Comparison of ENCODE assay signal across 20 cellular contexts in the genomic region with DNA sequence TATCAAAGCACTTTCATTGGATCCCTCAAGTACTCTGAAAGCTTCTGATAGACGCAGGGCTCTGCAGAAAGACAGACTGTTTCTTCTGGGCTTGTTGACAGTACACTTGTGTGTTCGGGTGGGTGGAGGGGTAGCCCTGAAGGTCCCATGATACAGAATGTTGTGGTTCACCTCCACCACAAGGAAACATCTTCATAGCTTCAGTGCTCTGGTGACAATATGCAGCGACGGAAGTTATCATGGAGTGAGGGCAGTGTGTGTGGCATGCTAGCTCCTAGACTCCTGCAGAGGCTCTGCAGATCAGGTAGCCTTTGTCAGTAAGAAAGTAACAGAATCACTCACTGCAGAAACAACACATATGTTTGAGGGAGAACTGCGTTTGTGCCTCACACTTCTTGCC.
A peak's percentile ranks its signal among the peaks of the same experiment; 100 is the strongest.
DNase-seq lines count a peak whose midpoint lies in the region; ATAC-seq and TF ChIP-seq lines count a peak whose summit lies in the region.
"Had no signal": no experiment of that assay in that cellular context is flagged by ENCODE, and none has a peak within 500 bp of the region (broad histone marks: within the 10 kb centered on the region; RNA-seq: fewer than 3 reads in every experiment).

No MANE protein-coding gene starts in this region.

- peak overlapping the region; percentile 13 for H3K4me3 Mint-ChIP-seq in neural crest cell
- H3K4me3 Mint-ChIP-seq in CD8-positive, alpha-beta memory T cell: no peak overlapping the region
- H3K4me3 Mint-ChIP-seq: CD14-positive monocyte had no signal

- POLR2A ChIA-PET in CD8-positive, alpha-beta memory T cell (lab: Charles Lee): no interaction called here

- H3K27ac ChIP-seq in heart left ventricle (peak overlapping the region in 7 of 12 donors; percentile 8 to 43 (median 33)), mesendoderm (ENCODE audit: low read depth, low read length) (no peak overlapping the region)
- no peak overlapping the region for H3K27ac ChIP-seq in CD8-positive, alpha-beta memory T cell (ENCODE audit: low read depth, low read length)
- H3K27ac ChIP-seq: SJSA1 had no signal

- no peak overlapping the region for H3K18ac ChIP-seq in mesendoderm (ENCODE audit: low read length)

- no peak overlapping the region for H3K56ac ChIP-seq in mesendoderm (ENCODE audit: low read length)

- H3K79me1 ChIP-seq in mesendoderm (ENCODE audit: low read length): no peaks in the 10 kb centered on the region

- no peak overlapping the region for H3K23ac ChIP-seq in mesendoderm (ENCODE audit: low read length)

- TF ChIP-seq POLR2A in heart left ventricle (IDR thresholded peaks at IDR 0.05): no peak

- no peak overlapping the region for H2AK5ac ChIP-seq in mesendoderm (ENCODE audit: low read length)

- CTCF ChIA-PET in CD8-positive, alpha-beta memory T cell (lab: Charles Lee): no interaction called here

- no peak overlapping the region for H3K9ac ChIP-seq in mesendoderm (ENCODE audit: low read length)

- ATAC-seq in Right ventricle myocardium inferior: peak; percentile 32
- peak; percentile 19 to 62 (median 46) for ATAC-seq in heart left ventricle
- ATAC-seq: HCT116 had no signal

- no peaks in the 10 kb centered on the region for H3K9me3 Mint-ChIP-seq in neural crest cell
- peaks cover 0 to 2% (median 0%) of the 10 kb centered on the region in 5 donors for H3K9me3 Mint-ChIP-seq in CD8-positive, alpha-beta memory T cell

- DNase-seq in Right ventricle myocardium inferior (ENCODE audit: missing footprints) (no peak), cardiac septum (ENCODE audit: low spot score) (no peak), heart left ventricle (no peak), neural crest cell (ENCODE audit: low read depth, low spot score) (no peak), NCI-H526 (lab: John Stamatoyannopoulos, UW) (no peak), mesendoderm (no peak)
- no peak for DNase-seq in CD8-positive, alpha-beta memory T cell
- no peak for DNase-seq in stimulated activated CD4-positive, alpha-beta T cell treated with anti-CD3 and anti-CD28 coated beads, Interleukin-2, amount 100 ng/mL, for 48 hours
- DNase-seq: 8988T; Caco-2; NCI-H146; NCI-H2081 treated with DMSO at 0.1 percent for 48 hours; NCI-H2227 treated with DMSO at 0.1 percent for 48 hours; NCI-H524 treated with DMSO at 0.1 percent for 48 hours; NK-92 treated with Interleukin-12 subunit alpha and Interleukin-12 subunit beta, amount 100 ng/mL, for 24 hours; OCI-M1; RPMI8226 had no signal

- H3K36me3 Mint-ChIP-seq in neural crest cell (ENCODE audit: low read depth): peaks cover 9% of the 10 kb centered on the region
- H3K36me3 Mint-ChIP-seq in CD8-positive, alpha-beta memory T cell: no peaks in the 10 kb centered on the region
- H3K36me3 Mint-ChIP-seq: CD14-positive monocyte had no signal

- no peak overlapping the region for H3K4ac ChIP-seq in mesendoderm (ENCODE audit: low read depth, low read length)

- H3K79me2 ChIP-seq in mesendoderm (ENCODE audit: control insufficient read depth, insufficient read depth, low read length): no peaks in the 10 kb centered on the region

- H3K4me1 ChIP-seq in heart left ventricle (peaks cover 0 to 22% (median 1%) of the 10 kb centered on the region in 12 donors), mesendoderm (ENCODE audit: control insufficient read depth, low read depth, low read length) (no peaks in the 10 kb centered on the region)
- no peaks in the 10 kb centered on the region for H3K4me1 ChIP-seq in CD8-positive, alpha-beta memory T cell (ENCODE audit: insufficient read depth, low read length)
- H3K4me1 ChIP-seq: SJSA1 had no signal

- no peak overlapping the region for H3K27ac Mint-ChIP-seq in neural crest cell (ENCODE audit: unreplicated experiment)
- no peak overlapping the region for H3K27ac Mint-ChIP-seq in CD8-positive, alpha-beta memory T cell

- peaks cover 38% of the 10 kb centered on the region for H3K4me1 Mint-ChIP-seq in neural crest cell
- H3K4me1 Mint-ChIP-seq in CD8-positive, alpha-beta memory T cell: no peaks in the 10 kb centered on the region

- H2BK5ac ChIP-seq in mesendoderm (ENCODE audit: low read length): no peak overlapping the region

- TF ChIP-seq CTCF in heart left ventricle (IDR thresholded peaks at IDR 0.05) (no peak), neural crest cell (conservative IDR thresholded peaks at IDR 0.05) (no peak)

- H3K4me3 ChIP-seq in heart left ventricle: no peak overlapping the region
- no peak overlapping the region for H3K4me3 ChIP-seq in CD8-positive, alpha-beta memory T cell (ENCODE audit: low read length)
- no peak overlapping the region for H3K4me3 ChIP-seq in mesendoderm (ENCODE audit: low read length)
- H3K4me3 ChIP-seq: SJSA1 had no signal

- intact Hi-C loops in Right ventricle myocardium inferior (cut with DNase I): no loop called here
- intact Hi-C loops in cardiac septum (cut with DNase I): no loop called here
- intact Hi-C loops in heart left ventricle (cut with DNase I): no loop called here

- H3K27me3 Mint-ChIP-seq in neural crest cell (ENCODE audit: low read depth): no peaks in the 10 kb centered on the region
- H3K27me3 Mint-ChIP-seq in CD8-positive, alpha-beta memory T cell: peaks cover 0 to 1% of the 10 kb centered on the region in 2 donors

- H2BK120ac ChIP-seq in mesendoderm (ENCODE audit: low read depth, low read length): no peak overlapping the region

- no peak overlapping the region for H3K4me2 ChIP-seq in mesendoderm (ENCODE audit: low read length)

- no peak overlapping the region for H2BK15ac ChIP-seq in mesendoderm (replicated peaks; ENCODE audit: low read depth)

- H4K8ac ChIP-seq in mesendoderm (ENCODE audit: low read depth, low read length): no peak overlapping the region

- no peaks in the 10 kb centered on the region for H3K9me3 ChIP-seq in heart left ventricle
- no peaks in the 10 kb centered on the region for H3K9me3 ChIP-seq in CD8-positive, alpha-beta memory T cell (ENCODE audit: low read length)
- H3K9me3 ChIP-seq: Caco-2, SJSA1 had no signal

- H4K5ac ChIP-seq in mesendoderm (ENCODE audit: low read length): no peak overlapping the region

- peaks cover 0 to 7% (median 0%) of the 10 kb centered on the region in 9 donors for H3K36me3 ChIP-seq in heart left ventricle
- no peaks in the 10 kb centered on the region for H3K36me3 ChIP-seq in CD8-positive, alpha-beta memory T cell (ENCODE audit: insufficient read depth, low read length)
- H3K36me3 ChIP-seq in mesendoderm (ENCODE audit: control insufficient read depth, insufficient read depth, low read length): no peaks in the 10 kb centered on the region
- H3K36me3 ChIP-seq: SJSA1 had no signal

- H3K27me3 ChIP-seq in heart left ventricle: no peaks in the 10 kb centered on the region
- H3K27me3 ChIP-seq in CD8-positive, alpha-beta memory T cell (ENCODE audit: insufficient read depth, low read length, poor library complexity, severe bottlenecking): no peaks in the 10 kb centered on the region
- H3K27me3 ChIP-seq in mesendoderm (ENCODE audit: insufficient read depth, low read length, poor library complexity): no peaks in the 10 kb centered on the region
- H3K27me3 ChIP-seq: SJSA1 had no signal

- WGBS in heart left ventricle, 4 donors: 38 to 54% (median 51%) methylated on average over 5 of the region's 5 CpGs
- WGBS in mesendoderm (ENCODE audit: extremely low coverage, insufficient coverage, low lambda C conversion rate): no CpG with 5 or more reads among the region's 5 CpGs

Comparison
In these comparisons a context has a peak if more than half of its experiments do, and no peak if none do; other contexts are left out.
1. H3K27ac ChIP-seq: peak in heart left ventricle (7 of 12); none in CD8-positive, alpha-beta memory T cell (single experiment) and mesendoderm (single experiment).